ENCODE assay signal across 9 cellular contexts in the genomic region with DNA sequence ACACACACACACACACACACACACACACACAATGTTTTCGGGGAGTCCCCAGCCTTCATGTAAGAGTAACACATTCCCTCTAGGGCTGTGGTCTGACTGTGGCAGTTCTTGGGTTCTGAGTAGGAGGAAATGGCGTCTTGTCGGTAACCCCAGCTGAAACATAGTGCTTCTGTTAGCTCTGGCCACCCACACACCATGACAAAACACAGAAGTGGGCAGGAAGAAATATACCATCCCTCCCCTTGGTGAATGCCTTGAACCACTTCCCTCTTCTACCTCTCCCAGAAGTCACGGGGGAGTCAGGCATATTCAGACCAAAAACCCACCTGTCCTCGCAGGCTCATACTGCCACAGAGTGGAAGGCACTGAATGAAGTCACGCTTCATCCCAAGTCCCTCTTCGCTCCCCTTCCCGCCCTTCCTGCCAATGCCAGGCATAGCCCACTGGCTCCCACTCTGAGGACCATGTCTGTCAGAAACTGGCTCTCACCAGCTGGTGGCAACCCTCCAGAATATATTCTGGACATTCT. TPM values are rescaled to one million over a fixed set of nuclear protein-coding genes. Genes with fewer than 3 reads are reported as not detected.
DNase-seq lines count a peak whose midpoint lies in the region; ATAC-seq and TF ChIP-seq lines count a peak whose summit lies in the region.
"Had no signal": no experiment of that assay in that cellular context is flagged by ENCODE, and none has a peak within 500 bp of the region (broad histone marks: within the 10 kb centered on the region; RNA-seq: fewer than 3 reads in every experiment).

No MANE protein-coding gene starts in this region.

- peaks cover 2% of the 10 kb centered on the region for H3K36me3 ChIP-seq in mucosa of descending colon (ENCODE audit: low read depth)
- H3K36me3 ChIP-seq: thoracic aorta had no signal

- ATAC-seq in HG03066 (IDR thresholded peaks at IDR 0.05; ENCODE audit: low read depth, unreplicated experiment) (peak; percentile 54), mucosa of descending colon (peak; percentile 67), HG03469 (IDR thresholded peaks at IDR 0.05; ENCODE audit: unreplicated experiment) (no peak)

- DNase-seq in AML-193 (lab: John Stamatoyannopoulos, UW) (peak; percentile 72 to 76), mucosa of descending colon (peak in 1 of 3 donors; percentile 30), NCI-H2107 (lab: John Stamatoyannopoulos, UW) (no peak), erythroblast (lab: John Stamatoyannopoulos, UW) (no peak), glomerular visceral epithelial cell (ENCODE audit: extremely low spot score) (no peak)
- peak; percentile 82 for DNase-seq in activated CD8-positive, alpha-beta memory T cell treated with anti-CD3 and anti-CD28 coated beads for 24 hours

- no peaks in the 10 kb centered on the region for H3K4me1 ChIP-seq in mucosa of descending colon (ENCODE audit: low read depth)

- TF ChIP-seq POLR2A in erythroblast (IDR thresholded peaks at IDR 0.05; ENCODE audit: low read length): no peak

- H3K4me3 ChIP-seq in mucosa of descending colon: no peak overlapping the region
- H3K4me3 ChIP-seq: thoracic aorta had no signal

- H3K9me3 ChIP-seq in mucosa of descending colon: no peaks in the 10 kb centered on the region
- H3K9me3 ChIP-seq: thoracic aorta had no signal

- intact Hi-C loops in mucosa of descending colon (cut with DNase I, micrococcal nuclease): no loop called here

- no peak for TF ChIP-seq CTCF in mucosa of descending colon (IDR thresholded peaks at IDR 0.05)

RNA-seq across cellular contexts. Expression of gene SLC35B1, which starts 11.5 kb away (rescaled TPM):
- total RNA-seq in mucosa of descending colon: 10 to 100 TPM; 31.7 to 60.3 (median 41.5) TPM

RNA-seq across cellular contexts. Expression of gene SPOP, which starts 18.4 kb away (rescaled TPM):
- total RNA-seq in mucosa of descending colon: 100 to 1,000 TPM in 1 of 3 donors, 10 to 100 TPM in 2; 47.6 to 213 (median 56.2) TPM

Comparison
In these comparisons a context has a peak if more than half of its experiments do, and no peak if none do; other contexts are left out.
1. DNase-seq: peak in AML-193 (2 of 2) and activated CD8-positive, alpha-beta memory T cell treated with anti-CD3 and anti-CD28 coated beads for 24 hours (single experiment); none in NCI-H2107 (single experiment), erythroblast (0 of 2) and glomerular visceral epithelial cell (single experiment).